Comparison of ENCODE assay signal across 19 cellular contexts in the genomic region with DNA sequence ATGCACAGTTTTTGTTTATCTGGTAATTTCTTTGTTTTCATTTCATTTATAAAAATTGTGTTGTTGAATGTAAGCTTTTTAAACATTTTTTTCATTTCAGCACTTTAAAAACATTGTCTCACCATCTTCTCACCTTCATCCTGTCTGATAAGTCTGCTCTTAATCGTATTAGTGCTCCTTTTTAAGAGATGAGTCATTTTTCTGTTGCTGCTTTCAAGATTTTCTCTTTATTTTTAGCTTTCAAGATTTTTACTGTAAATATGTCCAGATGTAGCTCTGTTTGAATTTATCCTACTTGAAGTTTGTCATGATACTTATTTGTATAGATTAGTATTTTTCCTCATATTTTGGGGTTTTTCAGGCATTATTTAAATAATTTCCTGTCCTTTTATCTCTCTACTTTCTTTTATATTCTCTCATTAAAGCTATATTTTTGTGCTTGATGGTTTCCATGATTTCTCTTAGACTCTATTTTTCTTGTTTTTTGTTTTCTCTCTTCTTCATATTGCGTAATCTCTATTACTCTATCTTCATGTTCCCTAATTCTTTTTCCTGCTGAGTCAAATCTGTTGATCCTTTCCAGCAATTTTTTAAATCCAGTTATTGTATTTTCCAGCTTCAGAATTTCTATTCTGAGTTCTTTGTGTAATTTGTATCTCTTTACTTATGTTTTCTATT.
"Had no signal": no experiment of that assay in that cellular context is flagged by ENCODE, and none has a peak within 500 bp of the region (broad histone marks: within the 10 kb centered on the region; RNA-seq: fewer than 3 reads in every experiment).

No MANE protein-coding gene starts in this region.

- H3K9me3 ChIP-seq: gastrocnemius medialis, neutrophil, testis, tibial nerve, upper lobe of right lung, vagina had no signal

- H3K27ac ChIP-seq: gastrocnemius medialis, heart right ventricle, neutrophil, sigmoid colon, skin epidermis, testis, tibial nerve, upper lobe of right lung, vagina had no signal

- H3K4me1 ChIP-seq: gastrocnemius medialis, heart right ventricle, sigmoid colon, testis, tibial nerve, upper lobe of right lung, vagina had no signal

- DNase-seq: dermis blood vessel endothelial cell; gastrocnemius medialis; heart right ventricle; hypothalamus; mucosa of descending colon; naive thymus-derived CD8-positive, alpha-beta T cell; posterior cingulate gyrus; sigmoid colon; stimulated activated CD4-positive, alpha-beta T cell treated with anti-CD3 and anti-CD28 coated beads, Interleukin-2, amount 100 ng/mL, for 24 hours; stimulated activated CD4-positive, alpha-beta T cell treated with anti-CD3 and anti-CD28 coated beads, Interleukin-4, amount 100 ng/mL, for 4 hours; stimulated activated naive B cell treated with anti-CD40 and anti-IgM and Interleukin-4, amounts not matched to agents 10 μg/mL and 1 μg/mL and 100 μg/mL, for 72 hours; stimulated activated naive CD8-positive, alpha-beta T cell treated with anti-CD3 and anti-CD28 coated beads, Interleukin-15, amount 100 ng/mL, for 72 hours; testis; upper lobe of right lung had no signal

- H3K36me3 ChIP-seq: gastrocnemius medialis, heart right ventricle, neutrophil, sigmoid colon, tibial nerve, upper lobe of right lung, vagina had no signal

- H3K27me3 ChIP-seq: gastrocnemius medialis, heart right ventricle, neutrophil, sigmoid colon, testis, tibial nerve, upper lobe of right lung, vagina had no signal

- H3K4me3 ChIP-seq: gastrocnemius medialis, heart right ventricle, mucosa of descending colon, sigmoid colon, skin epidermis, testis, tibial nerve, upper lobe of right lung, vagina had no signal

- ATAC-seq: gastrocnemius medialis; heart right ventricle; left lobe of liver; mucosa of descending colon; naive thymus-derived CD8-positive, alpha-beta T cell; stimulated activated naive B cell treated with anti-CD40 and anti-IgM and Interleukin-4, amounts not matched to agents 10 μg/mL and 1 μg/mL and 100 μg/mL, for 72 hours; stimulated activated naive CD8-positive, alpha-beta T cell treated with anti-CD3 and anti-CD28 coated beads, Interleukin-15, amount 100 ng/mL, for 72 hours; upper lobe of right lung had no signal
